In the genomic region with DNA sequence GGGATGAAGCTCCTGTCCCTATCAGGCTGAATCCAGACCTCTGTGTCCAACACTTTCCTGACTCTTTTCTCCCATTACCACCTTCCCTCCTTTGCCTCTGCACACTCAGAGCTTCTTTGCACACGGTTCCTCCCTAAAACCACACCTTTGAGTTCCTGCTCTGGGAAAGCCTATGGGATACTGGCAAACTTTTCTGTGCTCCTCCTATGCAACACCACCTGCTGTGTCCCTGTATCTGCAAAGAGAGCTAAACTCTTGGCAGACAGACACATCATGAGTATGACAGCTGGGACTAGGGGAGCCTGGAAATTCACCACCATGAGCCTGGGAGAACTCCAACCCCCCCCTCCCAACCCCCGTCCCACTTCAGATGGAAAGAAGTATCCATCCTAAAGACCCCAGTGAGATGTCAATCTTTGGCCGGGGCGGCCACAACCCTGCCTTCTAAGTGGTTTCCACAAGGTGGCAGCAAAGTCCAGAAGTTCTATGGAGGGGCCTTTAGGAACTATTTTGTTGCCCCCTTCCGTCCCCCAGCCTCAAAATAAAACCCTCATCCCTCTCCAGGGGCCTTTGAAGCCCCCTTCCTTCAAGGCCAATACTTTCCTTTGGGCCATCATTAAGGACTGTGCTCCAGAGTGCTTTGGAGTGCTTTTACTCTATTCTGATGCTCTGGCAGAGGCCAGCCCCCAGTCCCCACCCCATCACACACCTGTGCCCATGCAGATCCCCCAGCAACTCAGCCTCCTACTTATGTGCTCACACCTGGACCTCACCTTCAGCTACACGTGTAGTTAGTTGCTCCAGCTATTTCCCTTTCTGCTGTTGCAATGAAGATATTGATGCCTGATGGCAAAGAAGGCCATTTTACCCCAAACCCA, we compare ENCODE assay signal across 8 cellular contexts. TPM values are rescaled to one million over a fixed set of nuclear protein-coding genes. Genes with fewer than 3 reads are reported as not detected.
A peak's percentile ranks its signal among the peaks of the same experiment; 100 is the strongest.
DNase-seq lines count a peak whose midpoint lies in the region; ATAC-seq, FAIRE-seq and TF ChIP-seq lines count a peak whose summit lies in the region.

No MANE protein-coding gene starts in this region.

- CTCF ChIA-PET in A673 (lab: Charles Lee) = interaction anchor here (0.6 to 5.9 kb wide), 4 partner anchors 93 to 346 kb away, joined by 3 to 71 read pairs (median 4); no protein-coding TSS in a partner anchor
- CTCF ChIA-PET in T-cell (lab: Charles Lee) = interaction anchor here (0.7 to 6.1 kb wide), 7 partner anchors 166 to 274 kb away, joined by 3 to 86 read pairs (median 4); no protein-coding TSS in a partner anchor

- TF ChIP-seq POLR2A in GM12891 (IDR thresholded peaks at IDR 0.05; ENCODE audit: low read depth, low read length) (no peak), testis (IDR thresholded peaks at IDR 0.05) (no peak)

- WGBS in testis, 2 donors = 14 to 19% methylated on average over 6 of the region's 6 CpGs

- intact Hi-C loops in A673 (cut with micrococcal nuclease; ENCODE audit: unreplicated experiment) (loop anchor here (1.0 to 5.0 kb wide), 2 partner anchors 83 to 267 kb away; no protein-coding TSS in a partner anchor), testis (cut with DNase I; ENCODE audit: low total_unique reads) (no loop called here)

- no peak overlapping the region for H3K4me3 Mint-ChIP-seq in T-cell

- H3K4me3 ChIP-seq in A673 (ENCODE audit: low read depth, low read length, poor library complexity, severe bottlenecking) = no peak overlapping the region
- no peak overlapping the region for H3K4me3 ChIP-seq in testis

- ATAC-seq in T-cell (replicated peaks in 1 of 4) = peak in 3 of 4 experiments; percentile 41 to 57 (median 44)
- no peak for ATAC-seq in HG02852 (IDR thresholded peaks at IDR 0.05; ENCODE audit: unreplicated experiment)

- no peaks in the 10 kb centered on the region for H3K9me3 Mint-ChIP-seq in T-cell

- H3K4me1 Mint-ChIP-seq in T-cell = peaks cover 2 to 9% (median 3%) of the 10 kb centered on the region in 3 donors

- H3K27ac Mint-ChIP-seq in T-cell = no peak overlapping the region

- H3K27ac ChIP-seq in A673 (ENCODE audit: low read depth, low read length, poor library complexity, severe bottlenecking) (no peak overlapping the region), testis (no peak overlapping the region)

- FAIRE-seq in GM12891 (lab: Jason Lieb, UNC) = no peak

- H3K9me3 ChIP-seq in A673 (ENCODE audit: low read depth, low read length, poor library complexity, severe bottlenecking) (no peaks in the 10 kb centered on the region), testis (no peaks in the 10 kb centered on the region)

- TF ChIP-seq CTCF in A673 (conservative IDR thresholded peaks at IDR 0.05; ENCODE audit: low read depth, low read length) (peak; percentile 93), testis (IDR thresholded peaks at IDR 0.05) (peak; percentile 44 to 75 (median 49))

- peaks cover 16% of the 10 kb centered on the region for H3K4me1 ChIP-seq in A673 (ENCODE audit: insufficient read depth, low read length, poor library complexity, severe bottlenecking)
- no peaks in the 10 kb centered on the region for H3K4me1 ChIP-seq in testis

- peaks cover 2% of the 10 kb centered on the region for H3K27me3 ChIP-seq in A673 (replicated peaks; ENCODE audit: insufficient read depth, low read depth, low read length, poor library complexity)
- H3K27me3 ChIP-seq in testis = no peaks in the 10 kb centered on the region

- POLR2A ChIA-PET in A673 (lab: Charles Lee; ENCODE audit: low non-redundant PET) = interaction anchor here (0.7 kb wide), 1 partner anchor 224 kb away, joined by 3 read pairs; no protein-coding TSS in a partner anchor
- POLR2A ChIA-PET in T-cell (lab: Charles Lee) = no interaction called here

- H3K36me3 ChIP-seq in A673 (ENCODE audit: insufficient read depth, low read length, poor library complexity, severe bottlenecking) (no peaks in the 10 kb centered on the region), testis (ENCODE audit: low read depth, missing control alignments) (no peaks in the 10 kb centered on the region)

- no TSS peak for BruUV-seq in A673 (replicated peaks; lab: Mats Ljungman, UMichigan)

- no peaks in the 10 kb centered on the region for H3K36me3 Mint-ChIP-seq in T-cell

- DNase-seq in A673 (ENCODE audit: low spot score) (peak; percentile 45), GM12891 (ENCODE audit: insufficient read length, low spot score) (peak; percentile 43), T-cell (peak in 27 of 34 experiments; percentile 4 to 48 (median 26)), cerebellar cortex (ENCODE audit: low spot score) (peak; percentile 25), medulla oblongata (ENCODE audit: extremely low spot score) (peak; percentile 26), testis (peak; percentile 33), SKM-1 (lab: John Stamatoyannopoulos, UW; ENCODE audit: unreplicated experiment) (no peak)

- peaks cover 29 to 33% of the 10 kb centered on the region in 2 donors for H3K27me3 Mint-ChIP-seq in T-cell

TF ChIP-seq in GM12891, 5 proteins besides CTCF, POLR2A, EP300 and RAD21:
- TF ChIP-seq PAX5 (IDR thresholded peaks at IDR 0.05; ENCODE audit: insufficient read depth, low read length, severe bottlenecking) (no peak), TAF1 (IDR thresholded peaks at IDR 0.05; ENCODE audit: low read depth, low read length) (no peak), POLR2AphosphoS5 (IDR thresholded peaks at IDR 0.05; ENCODE audit: low read depth, low read length) (no peak), SPI1 (IDR thresholded peaks at IDR 0.05; ENCODE audit: low read depth, low read length) (no peak), POU2F2 (IDR thresholded peaks at IDR 0.05; ENCODE audit: low read depth, low read length) (no peak)

RNA-seq across cellular contexts. Expression of a gene that starts 19.4 kb away (rescaled TPM):
- not detected in 2 replicates for total RNA-seq in A673 (2021)
- not detected for polyA plus RNA-seq in GM12891 (2012; ENCODE audit: low read depth, missing spikeins)
- total RNA-seq in T-cell = under 1 TPM in 1 of 5 donors, not detected in 4; 0.13 TPM
- total RNA-seq in testis = under 1 TPM; 0.39 to 0.81 TPM
- polyA plus RNA-seq in testis (ENCODE audit: insufficient read depth, low read depth, low replicate concordance) = 0.29 TPM
